Comparison of ENCODE assay signal across 12 cellular contexts in the genomic region with DNA sequence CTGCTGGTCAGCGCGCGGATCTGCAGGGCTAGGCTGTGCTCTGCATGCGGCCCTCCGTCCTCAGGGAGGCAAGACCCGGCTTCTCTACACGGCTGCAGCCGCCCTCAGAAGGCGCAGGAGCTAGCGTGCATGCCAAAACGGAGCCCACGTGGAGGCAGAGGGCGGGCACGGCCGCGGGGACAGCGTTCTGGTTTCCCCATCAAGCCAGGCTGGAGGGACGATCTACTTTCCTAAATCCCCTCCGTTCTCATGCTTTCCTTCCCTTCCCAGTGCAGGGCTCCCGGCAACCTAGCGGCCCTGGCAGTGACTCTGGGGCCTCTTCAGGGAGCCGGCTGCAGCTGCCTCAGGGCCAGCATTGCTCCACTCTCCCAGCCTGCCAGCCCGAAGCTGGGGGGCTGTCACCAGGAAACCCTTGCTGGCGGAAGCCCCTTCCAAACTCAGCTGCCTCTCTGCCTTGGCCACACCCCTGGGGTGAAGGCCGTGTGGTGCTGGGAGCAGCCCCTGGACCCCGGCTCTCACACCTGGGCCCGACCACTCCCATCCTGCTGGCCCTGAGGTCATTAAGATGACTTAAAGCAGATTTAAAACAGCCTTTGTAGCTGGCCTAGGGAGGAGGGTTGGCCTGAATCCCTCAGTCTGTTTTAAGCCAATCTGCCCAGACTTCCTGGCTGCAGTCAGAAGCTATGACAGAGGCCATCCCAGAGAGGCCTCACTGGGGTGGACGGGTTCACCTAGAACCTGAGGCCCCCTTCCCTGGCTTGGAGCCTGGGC. TPM values are rescaled to one million over a fixed set of nuclear protein-coding genes. Genes with fewer than 3 reads are reported as not detected.
DNase-seq lines count a peak whose midpoint lies in the region; ATAC-seq, FAIRE-seq and TF ChIP-seq lines count a peak whose summit lies in the region.
"Had no signal": no experiment of that assay in that cellular context is flagged by ENCODE, and none has a peak within 500 bp of the region (broad histone marks: within the 10 kb centered on the region; RNA-seq: fewer than 3 reads in every experiment).

No MANE protein-coding gene starts in this region.

- H3K36me3 Mint-ChIP-seq in CD4-positive, alpha-beta T cell (ENCODE audit: low read depth) = peaks cover 46% of the 10 kb centered on the region
- H3K36me3 Mint-ChIP-seq in neural progenitor cell = peaks cover 6% of the 10 kb centered on the region
- peaks cover 31% of the 10 kb centered on the region for H3K36me3 Mint-ChIP-seq in activated T-cell treated with anti-CD3 and anti-CD28 coated beads, Interleukin-2, amount 50 U/mL, for 4 hours (ENCODE audit: insufficient read depth)

- H2AFZ ChIP-seq in SK-N-SH (ENCODE audit: low read depth) = no peak overlapping the region
- H2AFZ ChIP-seq in neural progenitor cell (replicated peaks) = no peak overlapping the region

- no peak for TF ChIP-seq CTCF in CD4-positive, alpha-beta T cell (IDR thresholded peaks at IDR 0.05)
- no peak for TF ChIP-seq CTCF in SK-N-SH (IDR thresholded peaks at IDR 0.05)
- no peak for TF ChIP-seq CTCF in gastroesophageal sphincter (IDR thresholded peaks at IDR 0.05)
- no peak for TF ChIP-seq CTCF in pancreas (IDR thresholded peaks at IDR 0.05)
- no peak for TF ChIP-seq CTCF in neural progenitor cell (IDR thresholded peaks at IDR 0.05)

- H3F3A ChIP-seq in SK-N-SH (replicated peaks; ENCODE audit: insufficient read depth) (no peaks in the 10 kb centered on the region), neural progenitor cell (ENCODE audit: low read depth) (no peaks in the 10 kb centered on the region)

- H3K9me2 ChIP-seq in SK-N-SH = no peaks in the 10 kb centered on the region

- H3K4me2 ChIP-seq in SK-N-SH (no peak overlapping the region), neural progenitor cell (no peak overlapping the region)

- no peaks in the 10 kb centered on the region for H3K9me3 Mint-ChIP-seq in CD4-positive, alpha-beta T cell
- no peaks in the 10 kb centered on the region for H3K9me3 Mint-ChIP-seq in neural progenitor cell
- H3K9me3 Mint-ChIP-seq in activated T-cell treated with anti-CD3 and anti-CD28 coated beads, Interleukin-2, amount 50 U/mL, for 4 hours = no peaks in the 10 kb centered on the region
- H3K9me3 Mint-ChIP-seq: activated T-cell treated with anti-CD3 and anti-CD28 coated beads, Interleukin-2, amount 50 U/mL, for 72 hours; natural killer cell treated with Interleukin-12 subunit alpha and Interleukin-12 subunit beta and Interleukin-15 and Interleukin-18, amount 100 ng/mL, for 72 hours had no signal

- H3K9me3 ChIP-seq in CD4-positive, alpha-beta T cell (ENCODE audit: control insufficient read depth, low read length) = no peaks in the 10 kb centered on the region
- H3K9me3 ChIP-seq in SK-N-SH (no peaks in the 10 kb centered on the region), gastroesophageal sphincter (no peaks in the 10 kb centered on the region), pancreas (no peaks in the 10 kb centered on the region), neural progenitor cell (ENCODE audit: low read depth) (no peaks in the 10 kb centered on the region)

- H3K27me3 ChIP-seq in CD4-positive, alpha-beta T cell (ENCODE audit: control insufficient read depth, insufficient read depth, low read length) = no peaks in the 10 kb centered on the region
- no peaks in the 10 kb centered on the region for H3K27me3 ChIP-seq in SK-N-SH (ENCODE audit: insufficient read depth)
- H3K27me3 ChIP-seq in gastroesophageal sphincter = no peaks in the 10 kb centered on the region
- H3K27me3 ChIP-seq in pancreas = no peaks in the 10 kb centered on the region
- H3K27me3 ChIP-seq in neural progenitor cell = no peaks in the 10 kb centered on the region

- H3K36me3 ChIP-seq in SK-N-SH (replicated peaks in 1 of 2; ENCODE audit: control insufficient read depth in 1 of 2, insufficient read depth in 2 of 2, low read length in 1 of 2) (peaks cover 23 to 39% of the 10 kb centered on the region in 2 experiments), gastroesophageal sphincter (peaks cover 0 to 64% of the 10 kb centered on the region in 2 donors), pancreas (peaks cover 0 to 24% (median 21%) of the 10 kb centered on the region in 3 donors), neural progenitor cell (no peaks in the 10 kb centered on the region)

- H3K27ac Mint-ChIP-seq in CD4-positive, alpha-beta T cell = peak overlapping the region; percentile 87
- H3K27ac Mint-ChIP-seq in neural progenitor cell = no peak overlapping the region

- H3K4me3 ChIP-seq in SK-N-SH (ENCODE audit: low read depth in 2 of 2, low read length in 1 of 2) = no peak overlapping the region
- no peak overlapping the region for H3K4me3 ChIP-seq in gastroesophageal sphincter
- H3K4me3 ChIP-seq in pancreas = no peak overlapping the region
- no peak overlapping the region for H3K4me3 ChIP-seq in neural progenitor cell

- TF ChIP-seq RAD21 in SK-N-SH (IDR thresholded peaks at IDR 0.05; ENCODE audit: low read length) = no peak

- ATAC-seq in CD4-positive, alpha-beta T cell (ENCODE audit: poor library complexity) = no peak
- peak; percentile 76 for ATAC-seq in gastroesophageal sphincter
- ATAC-seq in pancreas = peak in 3 of 4 donors; percentile 14 to 36 (median 28)
- no peak for ATAC-seq in activated T-cell treated with anti-CD3 and anti-CD28 coated beads, Interleukin-2, amount 50 U/mL, for 4 hours
- ATAC-seq: activated T-cell treated with anti-CD3 and anti-CD28 coated beads, Interleukin-2, amount 50 U/mL, for 72 hours had no signal

- no peak for TF ChIP-seq POLR2A in gastroesophageal sphincter (IDR thresholded peaks at IDR 0.05)

- DNase-seq in CD4-positive, alpha-beta T cell = no peak
- DNase-seq in SK-N-SH (peak; percentile 32), pancreas (no peak), neural progenitor cell (ENCODE audit: low spot score) (no peak), SKM-1 (lab: John Stamatoyannopoulos, UW; ENCODE audit: unreplicated experiment) (no peak), ecto neural progenitor cell (ENCODE audit: low spot score) (no peak)
- no peak for DNase-seq in activated T-cell treated with anti-CD3 and anti-CD28 coated beads, Interleukin-2, amount 50 U/mL, for 4 hours
- DNase-seq: activated T-cell treated with anti-CD3 and anti-CD28 coated beads, Interleukin-2, amount 50 U/mL, for 72 hours; MM.1S had no signal

- TF ChIP-seq EP300 in SK-N-SH (IDR thresholded peaks at IDR 0.05; ENCODE audit: borderline replicate concordance in 1 of 2, low read depth in 1 of 2, low read length in 1 of 2) = no peak
- no peak for TF ChIP-seq EP300 in gastroesophageal sphincter (IDR thresholded peaks at IDR 0.05)

- CTCF ChIA-PET in CD4-positive, alpha-beta T cell (lab: Charles Lee) = no interaction called here
- CTCF ChIA-PET in SK-N-SH (lab: Yijun Ruan, JAX) = no interaction called here

- H4K20me1 ChIP-seq in SK-N-SH (ENCODE audit: insufficient read depth) (no peaks in the 10 kb centered on the region), neural progenitor cell (ENCODE audit: low read depth) (no peaks in the 10 kb centered on the region)

- H3K4me1 ChIP-seq in SK-N-SH (ENCODE audit: control insufficient read depth in 1 of 2, insufficient read depth in 2 of 2, low read depth in 1 of 2, low read length in 1 of 2) = no peaks in the 10 kb centered on the region
- peaks cover 0 to 17% (median 4%) of the 10 kb centered on the region in 3 donors for H3K4me1 ChIP-seq in gastroesophageal sphincter
- H3K4me1 ChIP-seq in pancreas = no peaks in the 10 kb centered on the region
- no peaks in the 10 kb centered on the region for H3K4me1 ChIP-seq in neural progenitor cell

- H3K4me1 Mint-ChIP-seq in CD4-positive, alpha-beta T cell (ENCODE audit: low read depth) = peaks cover 39% of the 10 kb centered on the region
- H3K4me1 Mint-ChIP-seq in neural progenitor cell = peaks cover 4% of the 10 kb centered on the region
- H3K4me1 Mint-ChIP-seq in activated T-cell treated with anti-CD3 and anti-CD28 coated beads, Interleukin-2, amount 50 U/mL, for 4 hours (ENCODE audit: low read depth) = peaks cover 30% of the 10 kb centered on the region

- FAIRE-seq in pancreas (lab: Jason Lieb, UNC) = no peak

- POLR2A ChIA-PET in CD4-positive, alpha-beta T cell (lab: Charles Lee) = interaction anchor here (1.0 to 1.5 kb wide), 3 partner anchors 9 to 50 kb away, joined by 4 to 6 read pairs (median 5); partner anchors contain the start of genes CHFR and GOLGA3
- POLR2A ChIA-PET in SK-N-SH (lab: Yijun Ruan, JAX) = no interaction called here

- H3K4me3 Mint-ChIP-seq in CD4-positive, alpha-beta T cell = no peak overlapping the region
- H3K4me3 Mint-ChIP-seq in neural progenitor cell = no peak overlapping the region
- no peak overlapping the region for H3K4me3 Mint-ChIP-seq in activated T-cell treated with anti-CD3 and anti-CD28 coated beads, Interleukin-2, amount 50 U/mL, for 4 hours
- H3K4me3 Mint-ChIP-seq: natural killer cell treated with Interleukin-12 subunit alpha and Interleukin-12 subunit beta and Interleukin-15 and Interleukin-18, amount 100 ng/mL, for 72 hours had no signal

- peak overlapping the region; percentile 33 for H3K27ac ChIP-seq in CD4-positive, alpha-beta T cell (ENCODE audit: low read depth, low read length)
- H3K27ac ChIP-seq in SK-N-SH (ENCODE audit: low read depth in 2 of 2, low read length in 1 of 2) (no peak overlapping the region), gastroesophageal sphincter (peak overlapping the region in 3 of 4 donors; percentile 59 to 67 (median 61)), pancreas (no peak overlapping the region), neural progenitor cell (no peak overlapping the region)
- H3K27ac ChIP-seq: VCaP had no signal

- 88% methylated on average over 23 of the region's 28 CpGs for WGBS in SK-N-SH (ENCODE audit: low lambda C conversion rate)
- WGBS in gastroesophageal sphincter (ENCODE audit: low coverage in 1 of 2), 2 donors = no CpG with 5 or more reads among the region's 28 CpGs
- 86 to 88% methylated on average over 28 of the region's 28 CpGs for WGBS in pancreas, 2 donors

- no peaks in the 10 kb centered on the region for H3K27me3 Mint-ChIP-seq in CD4-positive, alpha-beta T cell
- H3K27me3 Mint-ChIP-seq in neural progenitor cell (ENCODE audit: insufficient read depth, low read depth) = peaks cover 7% of the 10 kb centered on the region
- H3K27me3 Mint-ChIP-seq in activated T-cell treated with anti-CD3 and anti-CD28 coated beads, Interleukin-2, amount 50 U/mL, for 4 hours (ENCODE audit: low read depth) = no peaks in the 10 kb centered on the region
- H3K27me3 Mint-ChIP-seq: natural killer cell treated with Interleukin-12 subunit alpha and Interleukin-12 subunit beta and Interleukin-15 and Interleukin-18, amount 100 ng/mL, for 72 hours had no signal

- no peaks in the 10 kb centered on the region for H3K79me2 ChIP-seq in SK-N-SH (ENCODE audit: insufficient read depth)
- no peaks in the 10 kb centered on the region for H3K79me2 ChIP-seq in neural progenitor cell (ENCODE audit: low read depth)

- no peak overlapping the region for H3K9ac ChIP-seq in SK-N-SH
- H3K9ac ChIP-seq in neural progenitor cell = no peak overlapping the region

- intact Hi-C loops in CD4-positive, alpha-beta T cell (cut with DNase I, micrococcal nuclease) = no loop called here
- intact Hi-C loops in pancreas (cut with DNase I) = no loop called here

RNA-seq across cellular contexts. Expression of gene GOLGA3, which starts 9.2 kb away (rescaled TPM):
- total RNA-seq in CD4-positive, alpha-beta T cell = 10 to 100 TPM; 31.5 to 34.0 TPM
- polyA plus RNA-seq in SK-N-SH (2012; rRNA removed) (16.9 and 18.0 TPM in 2 replicates), pancreas (10 to 100 TPM; 12.6 to 26.8 TPM)
- 10.1 and 11.8 TPM in 2 replicates for polyA plus RNA-seq in SK-N-SH (2012; cell fraction: cytosol; rRNA removed)
- polyA plus RNA-seq in SK-N-SH (2012; cell fraction: nucleus; rRNA removed) = 47.4 and 59.6 TPM in 2 replicates
- total RNA-seq in gastroesophageal sphincter (100 to 1,000 TPM in 1 of 4 donors, 10 to 100 TPM in 3; 54.8 to 126 (median 74.1) TPM), pancreas (10 to 100 TPM; 25.0 to 44.5 (median 33.4) TPM), neural progenitor cell (ENCODE audit: low replicate concordance) (8.5 and 19.4 TPM in 2 replicates)
- 10 to 100 TPM; 74.6 to 86.9 (median 75.9) TPM for total RNA-seq in activated T-cell treated with anti-CD3 and anti-CD28 coated beads, Interleukin-2, amount 50 U/mL, for 4 hours

RNA-seq across cellular contexts. Expression of gene CHFR, which starts 49.5 kb away (rescaled TPM):
- total RNA-seq in CD4-positive, alpha-beta T cell = 10 to 100 TPM; 75.1 to 85.6 TPM
- polyA plus RNA-seq in SK-N-SH (2012; rRNA removed) (31.6 and 39.3 TPM in 2 replicates), pancreas (10 to 100 TPM; 25.7 to 32.3 TPM)
- 14.1 and 18.5 TPM in 2 replicates for polyA plus RNA-seq in SK-N-SH (2012; cell fraction: cytosol; rRNA removed)
- 158 and 235 TPM in 2 replicates for polyA plus RNA-seq in SK-N-SH (2012; cell fraction: nucleus; rRNA removed)
- total RNA-seq in gastroesophageal sphincter (10 to 100 TPM; 30.8 to 42.1 (median 36.8) TPM), pancreas (10 to 100 TPM; 14.9 to 19.9 (median 15.4) TPM), neural progenitor cell (ENCODE audit: low replicate concordance) (25.6 and 36.1 TPM in 2 replicates)
- total RNA-seq in activated T-cell treated with anti-CD3 and anti-CD28 coated beads, Interleukin-2, amount 50 U/mL, for 4 hours = 10 to 100 TPM; 52.3 to 54.4 (median 53.5) TPM

Comparison
In these comparisons a context has a peak if more than half of its experiments do, and no peak if none do; other contexts are left out.
1. ATAC-seq: peak in gastroesophageal sphincter (single experiment) and pancreas (3 of 4); none in CD4-positive, alpha-beta T cell (single experiment) and activated T-cell treated with anti-CD3 and anti-CD28 coated beads, Interleukin-2, amount 50 U/mL, for 4 hours (0 of 2).
2. H3K27ac ChIP-seq: peak in CD4-positive, alpha-beta T cell (single experiment) and gastroesophageal sphincter (3 of 4); none in SK-N-SH (0 of 2), pancreas (0 of 4) and neural progenitor cell (single experiment).